Comparison of ENCODE assay signal across 7 cellular contexts in genomic region chr1:67347688-67348472, GRCh38. TPM values are rescaled to one million over a fixed set of nuclear protein-coding genes. Genes with fewer than 3 reads are reported as not detected.
DNase-seq lines count a peak whose midpoint lies in the region; ATAC-seq and TF ChIP-seq lines count a peak whose summit lies in the region.

No MANE protein-coding gene starts in this region.

- intact Hi-C loops in left colon (cut with DNase I, micrococcal nuclease): loop anchor here (5.0 to 10.0 kb wide), 2 partner anchors 147 to 154 kb away; no protein-coding TSS in a partner anchor

- DNase-seq in EL (peak; percentile 64), NCI-H82 treated with DMSO at 0.1 percent for 48 hours (lab: John Stamatoyannopoulos, UW; ENCODE audit: unreplicated experiment) (peak; percentile 54), cardiac fibroblast (ENCODE audit: low read depth in 2 of 2) (peak; percentile 72 to 73), left colon (peak in 1 of 2 donors; percentile 24), thoracic aorta (ENCODE audit: low spot score) (no peak)
- DNase-seq in activated CD8-positive, alpha-beta memory T cell treated with anti-CD3 and anti-CD28 coated beads, Interleukin-2, amount 50 U/mL, for 48 hours: no peak

- peak; percentile 81 for TF ChIP-seq CTCF in cardiac fibroblast (IDR thresholded peaks at IDR 0.05; ENCODE audit: low read depth, low read length)
- peak; percentile 67 for TF ChIP-seq CTCF in thoracic aorta (IDR thresholded peaks at IDR 0.05)

- no peak overlapping the region for H3K4me3 ChIP-seq in cardiac fibroblast (replicated peaks in 1 of 2; ENCODE audit: low read depth in 2 of 2, low read length in 2 of 2)
- no peak overlapping the region for H3K4me3 ChIP-seq in thoracic aorta

- no peaks in the 10 kb centered on the region for H3K4me1 ChIP-seq in thoracic aorta (ENCODE audit: control insufficient read depth in 1 of 2, low read depth in 2 of 2)

- ATAC-seq in HG03432 (IDR thresholded peaks at IDR 0.05; ENCODE audit: unreplicated experiment): peak; percentile 58
- ATAC-seq in left colon: peak; percentile 76
- ATAC-seq in thoracic aorta (ENCODE audit: insufficient number of reproducible peaks, low FRiP score, low read depth): peak; percentile 57

- no peak overlapping the region for H3K27ac ChIP-seq in thoracic aorta

- H3K27me3 ChIP-seq in thoracic aorta (replicated peaks; ENCODE audit: insufficient read depth): no peaks in the 10 kb centered on the region

- H3K36me3 ChIP-seq in thoracic aorta: no peaks in the 10 kb centered on the region

- no peaks in the 10 kb centered on the region for H3K9me3 ChIP-seq in thoracic aorta

RNA-seq across cellular contexts. Expression of gene IL12RB2, which starts 40.2 kb away (rescaled TPM):
- total RNA-seq in left colon (under 1 TPM; 0.82 to 0.95 TPM), thoracic aorta (1 to 10 TPM; 3.1 to 3.5 TPM)

Comparison
In these comparisons a context has a peak if more than half of its experiments do, and no peak if none do; other contexts are left out.
1. DNase-seq: peak in EL (single experiment), NCI-H82 treated with DMSO at 0.1 percent for 48 hours (single experiment) and cardiac fibroblast (2 of 2); none in thoracic aorta (single experiment) and activated CD8-positive, alpha-beta memory T cell treated with anti-CD3 and anti-CD28 coated beads, Interleukin-2, amount 50 U/mL, for 48 hours (single experiment).
2. Peak in every context shown above with its lines, with median percentiles within 50 percentile points of each other: ATAC-seq.